Comparison of ENCODE assay signal across 25 cellular contexts in the genomic region with DNA sequence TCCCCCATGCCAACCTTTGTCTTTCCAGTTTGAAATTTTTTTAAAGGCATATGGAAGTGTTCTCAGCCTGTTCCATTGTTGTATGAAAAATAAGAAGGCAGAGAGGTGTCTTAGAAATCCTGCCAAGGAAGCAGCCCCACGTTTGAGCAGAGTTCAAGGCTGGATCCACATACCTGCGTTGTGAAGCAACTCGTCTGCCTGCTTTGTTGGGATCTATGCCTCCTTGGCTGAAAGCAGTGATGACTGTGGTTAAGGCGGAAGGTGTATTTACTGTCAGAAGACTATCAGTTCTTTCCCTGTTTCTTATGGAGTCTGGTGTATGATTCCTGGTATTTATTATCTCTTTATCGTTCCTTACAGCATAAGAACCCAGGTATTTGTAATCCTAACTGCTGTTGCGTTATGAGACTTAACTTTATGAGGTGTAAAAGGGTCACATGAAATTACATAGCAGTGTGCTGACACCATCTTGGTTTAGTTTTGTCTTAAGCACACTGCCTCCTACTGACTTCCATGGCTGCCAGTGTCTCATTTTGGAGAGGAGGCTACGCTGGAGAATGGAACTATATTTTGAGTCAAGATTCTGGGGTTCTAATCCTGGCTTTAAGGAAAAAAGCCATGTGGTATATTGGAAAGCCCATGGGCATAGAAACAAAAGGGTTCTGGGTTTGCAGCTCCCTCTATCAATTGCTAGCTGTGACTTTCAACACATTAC. TPM values are rescaled to one million over a fixed set of nuclear protein-coding genes. Genes with fewer than 3 reads are reported as not detected.
DNase-seq lines count a peak whose midpoint lies in the region; ATAC-seq and TF ChIP-seq lines count a peak whose summit lies in the region.
"Had no signal": no experiment of that assay in that cellular context is flagged by ENCODE, and none has a peak within 500 bp of the region (broad histone marks: within the 10 kb centered on the region; RNA-seq: fewer than 3 reads in every experiment).

No MANE protein-coding gene starts in this region.

- peaks cover 3% of the 10 kb centered on the region; the same call in 1 of the 2 replicates for H3K4me1 ChIP-seq in IMR-90 (ENCODE audit: control insufficient read depth, insufficient read depth, low read length)
- H3K4me1 ChIP-seq in mesenchymal stem cell (ENCODE audit: control insufficient read depth, insufficient read depth, low read depth, low read length): peaks cover 3% of the 10 kb centered on the region
- H3K4me1 ChIP-seq in smooth muscle cell (ENCODE audit: low read depth): peaks cover 8% of the 10 kb centered on the region
- peaks cover 6 to 11% of the 10 kb centered on the region in 2 donors for H3K4me1 ChIP-seq in thyroid gland
- H3K4me1 ChIP-seq: BE2C had no signal

- H3K27me3 Mint-ChIP-seq in brain: peaks cover 5% of the 10 kb centered on the region
- H3K27me3 Mint-ChIP-seq: CD4-positive, CD25-positive, alpha-beta regulatory T cell had no signal

- H4K5ac ChIP-seq in IMR-90 (ENCODE audit: low read depth, low read length): no peak overlapping the region

- H4K20me1 ChIP-seq in IMR-90 (ENCODE audit: insufficient read depth, low read length) (no peaks in the 10 kb centered on the region), smooth muscle cell (ENCODE audit: low read depth) (peaks cover 11% of the 10 kb centered on the region)

- H3K9me3 ChIP-seq in IMR-90 (ENCODE audit: control insufficient read depth, insufficient read depth, low read length) (no peaks in the 10 kb centered on the region), mesenchymal stem cell (ENCODE audit: control insufficient read depth, low read length) (no peaks in the 10 kb centered on the region), smooth muscle cell (replicated peaks; ENCODE audit: low read depth) (no peaks in the 10 kb centered on the region), thyroid gland (no peaks in the 10 kb centered on the region)
- H3K9me3 ChIP-seq: BE2C had no signal

- no peak overlapping the region for H2AK5ac ChIP-seq in IMR-90 (ENCODE audit: low read depth, low read length)
- H2AK5ac ChIP-seq in mesenchymal stem cell (ENCODE audit: low read length, severe bottlenecking): no peak overlapping the region

- ATAC-seq in IMR-90 (ENCODE audit: low read depth): no peak
- ATAC-seq: SK-N-SH treated with all-trans-retinoic acid at 6 μM for 48 hours had no signal

- H3K18ac ChIP-seq in IMR-90 (ENCODE audit: low read depth, low read length) (no peak overlapping the region), mesenchymal stem cell (ENCODE audit: low read depth in 1 of 2, low read length in 2 of 2) (no peak overlapping the region)

- DNase-seq in IMR-90 (no peak), mesenchymal stem cell (no peak), smooth muscle cell (lab: John Stamatoyannopoulos, UW; ENCODE audit: unreplicated experiment) (no peak), SK-N-DZ (ENCODE audit: low spot score) (no peak), HPDE6-E6E7 (ENCODE audit: extremely low spot score) (no peak), NCI-H526 treated with DMSO at 0.1 percent for 48 hours (lab: John Stamatoyannopoulos, UW) (no peak), thyroid gland (no peak)
- DNase-seq: BE2C; CD4-positive, CD25-positive, alpha-beta regulatory T cell; COR-L47; DMS79; GM23248; HCEC 1CT; MV-4-11; NCI-H1105 treated with DMSO at 0.1 percent for 48 hours; NCI-H2029 treated with DMSO at 0.1 percent for 48 hours; NCI-H345; NCI-H524; PC-9; RPMI8226; SIG-M5 had no signal

- H3K23ac ChIP-seq in IMR-90 (ENCODE audit: low read depth, low read length) (no peak overlapping the region), mesenchymal stem cell (ENCODE audit: low read length in 2 of 2) (no peak overlapping the region)

- no CpG with 5 or more reads among the region's 7 CpGs for WGBS in IMR-90 (ENCODE audit: extremely low coverage in 2 of 2, insufficient read length in 1 of 2), 2 experiments
- WGBS in mesenchymal stem cell: 100% methylated on average over 6 of the region's 7 CpGs
- WGBS in smooth muscle cell (ENCODE audit: low lambda C conversion rate): 82% methylated on average over 7 of the region's 7 CpGs
- WGBS in thyroid gland, 2 donors: 91 to 92% methylated on average over 7 of the region's 7 CpGs

- no peak overlapping the region for H3K9ac ChIP-seq in IMR-90 (ENCODE audit: low read depth, low read length)
- no peak overlapping the region for H3K9ac ChIP-seq in mesenchymal stem cell (ENCODE audit: low read length)
- H3K9ac ChIP-seq in smooth muscle cell (ENCODE audit: low read depth): no peak overlapping the region
- H3K9ac ChIP-seq: GM23248, KMS-11 had no signal

- peaks cover 6 to 18% of the 10 kb centered on the region in 2 experiments for H3K79me1 ChIP-seq in IMR-90 (ENCODE audit: low read depth in 1 of 2, low read length in 2 of 2)
- peaks cover 3% of the 10 kb centered on the region for H3K79me1 ChIP-seq in mesenchymal stem cell (replicated peaks; ENCODE audit: low read length, poor library complexity, severe bottlenecking)

- H4K8ac ChIP-seq in IMR-90 (ENCODE audit: low read depth in 2 of 2, low read length in 2 of 2) (no peak overlapping the region), mesenchymal stem cell (ENCODE audit: low read length) (peak overlapping the region; percentile 49)

- H2BK12ac ChIP-seq in mesenchymal stem cell (ENCODE audit: low read length in 2 of 2): no peak overlapping the region

- intact Hi-C loops in IMR-90 (cut with micrococcal nuclease) (no loop called here), thyroid gland (cut with DNase I) (loop anchor here (10.0 kb wide), 1 partner anchor 120 kb away; a partner anchor contains a TSS)

- H3K4me2 ChIP-seq in IMR-90 (ENCODE audit: low read depth, low read length) (no peak overlapping the region), mesenchymal stem cell (ENCODE audit: low read length, poor library complexity, severe bottlenecking) (no peak overlapping the region), smooth muscle cell (no peak overlapping the region)

- dilution Hi-C loops in IMR-90 (cut with HindIII; ENCODE audit: low sequenced_read_pairs, unreplicated experiment): no loop called here

- no peak overlapping the region for H2AFZ ChIP-seq in IMR-90 (replicated peaks; ENCODE audit: low read length, poor library complexity)
- no peak overlapping the region for H2AFZ ChIP-seq in mesenchymal stem cell (ENCODE audit: low read depth, low read length)
- no peak overlapping the region for H2AFZ ChIP-seq in smooth muscle cell (ENCODE audit: low read depth)
- H2AFZ ChIP-seq: GM23248, PC-9 had no signal

- CTCF ChIA-PET in IMR-90 (lab: Yijun Ruan, JAX): interaction anchor here (1.3 kb wide), 1 partner anchor 8 kb away, joined by 4 read pairs; no protein-coding TSS in a partner anchor

- H3K27me3 ChIP-seq in IMR-90 (ENCODE audit: control insufficient read depth, insufficient read depth, low read length): no peaks in the 10 kb centered on the region
- no peaks in the 10 kb centered on the region for H3K27me3 ChIP-seq in mesenchymal stem cell (ENCODE audit: control insufficient read depth in 1 of 2, insufficient read depth in 1 of 2, low read length in 2 of 2)
- no peaks in the 10 kb centered on the region for H3K27me3 ChIP-seq in smooth muscle cell (ENCODE audit: low read depth)
- no peaks in the 10 kb centered on the region for H3K27me3 ChIP-seq in thyroid gland
- H3K27me3 ChIP-seq: BE2C had no signal

- POLR2A ChIA-PET in IMR-90 (lab: Charles Lee; ENCODE audit: unreplicated experiment): no interaction called here

- H3K36me3 Mint-ChIP-seq in brain: peaks cover under 1% of the 10 kb centered on the region

- 0 out of 2 replicates have a peak, but pooled peaks cover 4% of the 10 kb centered on the region for H3K9me1 ChIP-seq in IMR-90 (ENCODE audit: insufficient read depth, low read length)

- H4K91ac ChIP-seq in IMR-90 (ENCODE audit: insufficient read depth, low read depth, low read length) (no peak overlapping the region), mesenchymal stem cell (ENCODE audit: low read length) (peak overlapping the region; percentile 84)

- TF ChIP-seq CTCF in IMR-90 (conservative IDR thresholded peaks at IDR 0.05; ENCODE audit: low read depth, low read length) (no peak), brain (conservative IDR thresholded peaks at IDR 0.05) (no peak), smooth muscle cell (IDR thresholded peaks at IDR 0.05; ENCODE audit: borderline replicate concordance, insufficient read depth, poor library complexity, severe bottlenecking) (no peak), thyroid gland (IDR thresholded peaks at IDR 0.05) (no peak)

- in situ Hi-C loops in IMR-90 (cut with MboI; ENCODE audit: low sequenced_read_pairs): no loop called here

- no peak for TF ChIP-seq RAD21 in IMR-90 (IDR thresholded peaks at IDR 0.05; ENCODE audit: low read length)

- H3K36me3 ChIP-seq in IMR-90 (ENCODE audit: control insufficient read depth, insufficient read depth, low read length) (no peaks in the 10 kb centered on the region), mesenchymal stem cell (ENCODE audit: control insufficient read depth in 1 of 2, insufficient read depth in 2 of 2, low read depth in 1 of 2, low read length in 2 of 2) (peaks cover 3 to 14% of the 10 kb centered on the region in 2 experiments), smooth muscle cell (ENCODE audit: low read depth) (no peaks in the 10 kb centered on the region), thyroid gland (no peaks in the 10 kb centered on the region)
- H3K36me3 ChIP-seq: BE2C had no signal

- no TSS peak for BruUV-seq in IMR-90 (replicated peaks; lab: Mats Ljungman, UMichigan)

- peaks cover 4% of the 10 kb centered on the region for H3F3A ChIP-seq in smooth muscle cell (ENCODE audit: low read depth)

- TF ChIP-seq POLR2A in IMR-90 (IDR thresholded peaks at IDR 0.05; ENCODE audit: low read depth, low read length): no peak
- TF ChIP-seq POLR2A in thyroid gland (IDR thresholded peaks at IDR 0.05): no peak

- no peak overlapping the region for H2BK15ac ChIP-seq in IMR-90 (ENCODE audit: low read depth, low read length)
- H2BK15ac ChIP-seq in mesenchymal stem cell (ENCODE audit: low read depth, poor library complexity, severe bottlenecking): no peak overlapping the region

- H2BK20ac ChIP-seq in IMR-90 (ENCODE audit: low read depth, low read length): peak overlapping the region; percentile 18; the same call in 1 of the 2 replicates

- H2BK120ac ChIP-seq in IMR-90 (ENCODE audit: low read depth, low read length): no peak overlapping the region
- no peak overlapping the region for H2BK120ac ChIP-seq in mesenchymal stem cell (ENCODE audit: low read depth, low read length)

- H3K4me3 ChIP-seq in IMR-90 (ENCODE audit: insufficient read depth, low read depth, low read length): no peak overlapping the region
- no peak overlapping the region for H3K4me3 ChIP-seq in mesenchymal stem cell (ENCODE audit: insufficient read depth in 1 of 2, low read depth in 1 of 2, low read length in 2 of 2)
- H3K4me3 ChIP-seq in smooth muscle cell: no peak overlapping the region
- no peak overlapping the region for H3K4me3 ChIP-seq in thyroid gland (replicated peaks in 1 of 3)
- H3K4me3 ChIP-seq: GM23248, PC-9 had no signal

- H2AK9ac ChIP-seq in IMR-90 (replicated peaks; ENCODE audit: low read depth, low read length, poor library complexity): no peak overlapping the region

- H3K27ac ChIP-seq in IMR-90 (ENCODE audit: insufficient read depth, low read length) (no peak overlapping the region), mesenchymal stem cell (ENCODE audit: low read length, poor library complexity, severe bottlenecking) (no peak overlapping the region), smooth muscle cell (ENCODE audit: low read depth) (peak overlapping the region; percentile 24), thyroid gland (no peak overlapping the region)
- H3K27ac ChIP-seq: GM23248, HL-60, KMS-11 had no signal

- H3K27ac Mint-ChIP-seq in brain: peak overlapping the region in 3 of 5 experiments; percentile 34 to 85 (median 75)
- H3K27ac Mint-ChIP-seq: CD4-positive, CD25-positive, alpha-beta regulatory T cell had no signal

- H3K14ac ChIP-seq in IMR-90 (replicated peaks; ENCODE audit: low read depth, low read length) (no peak overlapping the region), mesenchymal stem cell (ENCODE audit: low read length in 2 of 2) (no peak overlapping the region)

- no peaks in the 10 kb centered on the region for H3K9me3 Mint-ChIP-seq in brain

- H3K79me2 ChIP-seq in smooth muscle cell (ENCODE audit: low read depth): peaks cover 18% of the 10 kb centered on the region

- peak overlapping the region in 2 of 5 experiments; percentile 43 to 78 for H3K4me3 Mint-ChIP-seq in brain

- H3K4ac ChIP-seq in IMR-90 (ENCODE audit: low read depth, low read length) (no peak overlapping the region), mesenchymal stem cell (ENCODE audit: low read depth in 1 of 2, low read length in 2 of 2) (no peak overlapping the region)

- H3K56ac ChIP-seq in IMR-90 (ENCODE audit: extremely low read depth, insufficient read depth, low read length): no peak overlapping the region

- H3K4me1 Mint-ChIP-seq in brain: peaks cover 23% of the 10 kb centered on the region

- H2BK5ac ChIP-seq in IMR-90 (ENCODE audit: low read depth, low read length, poor library complexity, severe bottlenecking): no peak overlapping the region
- no peak overlapping the region for H2BK5ac ChIP-seq in mesenchymal stem cell (ENCODE audit: low read depth, low read length, poor library complexity, severe bottlenecking)

RNA-seq across cellular contexts. Expression of a gene that starts 3.1 kb away (rescaled TPM):
- total RNA-seq in IMR-90 (2012; rRNA removed) (40.1 and 118 TPM in 2 replicates), smooth muscle cell (218 and 299 TPM in 2 replicates), thyroid gland (10 to 100 TPM; 27.7 to 39.7 (median 32.7) TPM)
- polyA plus RNA-seq in IMR-90 (2012; rRNA removed) (29.5 and 42.1 TPM in 2 replicates), brain (ENCODE audit: insufficient read depth, low read depth, low replicate concordance) (32.6 TPM), smooth muscle cell (133 and 214 TPM in 2 replicates)
- 8.6 and 10.1 TPM in 2 replicates for polyA plus RNA-seq in IMR-90 (2012; cell fraction: cytosol; rRNA removed)
- polyA plus RNA-seq in IMR-90 (2012; cell fraction: nucleus; rRNA removed; ENCODE audit: low replicate concordance): 3.8 and 13.4 TPM in 2 replicates
- polyA plus RNA-seq in mesenchymal stem cell (2013, experiment 1 of 2): 313 TPM
- 343 TPM for polyA plus RNA-seq in mesenchymal stem cell (2013, experiment 2 of 2)
- polyA plus RNA-seq in SK-N-DZ (2014; cell fraction: cytosol; rRNA removed): 129 and 134 TPM in 2 replicates
- polyA plus RNA-seq in SK-N-DZ (2014; cell fraction: nucleus; rRNA removed): 54.2 and 64.7 TPM in 2 replicates

RNA-seq across cellular contexts. Expression of a gene that starts 54.4 kb away (rescaled TPM):
- total RNA-seq in IMR-90 (2012; rRNA removed): 3.6 and 4.4 TPM in 2 replicates
- 11.8 and 13.5 TPM in 2 replicates for polyA plus RNA-seq in IMR-90 (2012; rRNA removed)
- 5.8 and 8.0 TPM in 2 replicates for polyA plus RNA-seq in IMR-90 (2012; cell fraction: cytosol; rRNA removed)
- polyA plus RNA-seq in IMR-90 (2012; cell fraction: nucleus; rRNA removed; ENCODE audit: low replicate concordance): 1.5 and 4.2 TPM in 2 replicates
- polyA plus RNA-seq in brain (ENCODE audit: insufficient read depth, low read depth, low replicate concordance): 336 TPM
- polyA plus RNA-seq in mesenchymal stem cell (2013, experiment 1 of 2): 60.8 TPM
- 63.6 TPM for polyA plus RNA-seq in mesenchymal stem cell (2013, experiment 2 of 2)
- 47.6 and 50.9 TPM in 2 replicates for total RNA-seq in smooth muscle cell
- 24.8 and 45.9 TPM in 2 replicates for polyA plus RNA-seq in smooth muscle cell
- 106 and 113 TPM in 2 replicates for polyA plus RNA-seq in SK-N-DZ (2014; cell fraction: cytosol; rRNA removed)
- polyA plus RNA-seq in SK-N-DZ (2014; cell fraction: nucleus; rRNA removed): 38.1 and 46.7 TPM in 2 replicates
- 100 to 1,000 TPM; 159 to 334 (median 309) TPM for total RNA-seq in thyroid gland
